In the genomic region with DNA sequence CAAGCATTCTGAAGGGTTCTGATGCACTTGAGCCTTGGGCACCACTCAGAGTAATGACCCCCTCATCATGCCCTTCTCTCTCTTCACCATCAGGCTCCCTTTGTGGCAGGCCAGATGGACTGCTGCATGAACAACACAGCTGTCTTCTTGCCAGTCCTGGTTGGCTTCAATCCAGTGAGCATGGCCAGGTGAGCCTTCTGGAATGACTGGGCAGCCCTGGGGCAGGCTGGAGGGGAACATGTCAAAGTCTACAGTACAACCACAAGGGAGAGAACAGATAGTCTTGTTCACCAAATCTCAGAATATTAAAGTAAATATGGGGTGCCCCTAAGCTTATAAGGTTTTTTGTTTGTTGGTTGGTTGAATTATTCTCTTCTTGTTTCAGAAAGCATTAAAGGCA, we compare ENCODE assay signal across 27 cellular contexts. TPM values are rescaled to one million over a fixed set of nuclear protein-coding genes. Genes with fewer than 3 reads are reported as not detected.
DNase-seq lines count a peak whose midpoint lies in the region; ATAC-seq, FAIRE-seq and TF ChIP-seq lines count a peak whose summit lies in the region.
"Had no signal": no experiment of that assay in that cellular context is flagged by ENCODE, and none has a peak within 500 bp of the region (broad histone marks: within the 10 kb centered on the region; RNA-seq: fewer than 3 reads in every experiment).

No MANE protein-coding gene starts in this region.

- in situ Hi-C loops in HepG2 (cut with HindIII; ENCODE audit: extremely low pct_ligation_motif_present, low pct_unique_long_range_greater_than_20kb): no loop called here

- FAIRE-seq in HepG2 (lab: Jason Lieb, UNC): no peak
- FAIRE-seq: GM12878, islet of Langerhans had no signal

- TF ChIP-seq POLR2A in HepG2 (IDR thresholded peaks at IDR 0.05; ENCODE audit: insufficient read depth in 1 of 2, low read depth in 2 of 2, low read length in 2 of 2): no peak
- no peak for TF ChIP-seq POLR2A in GM18505 (IDR thresholded peaks at IDR 0.05; ENCODE audit: borderline replicate concordance, extremely low read depth, insufficient read depth, insufficient read length)

- H3K79me2 ChIP-seq in HepG2 (ENCODE audit: insufficient read depth, low read length) (no peaks in the 10 kb centered on the region), PC-3 (ENCODE audit: low read length) (no peaks in the 10 kb centered on the region)

- H3K4me2 ChIP-seq in HepG2 (ENCODE audit: low read depth, low read length) (no peak overlapping the region), PC-3 (ENCODE audit: low read length) (no peak overlapping the region)

- H3K27me3 Mint-ChIP-seq in activated CD4-positive, alpha-beta T cell treated with anti-CD3 and anti-CD28 coated beads for 36 hours: peaks cover 19% of the 10 kb centered on the region

- no peak overlapping the region for H3K27ac Mint-ChIP-seq in activated CD4-positive, alpha-beta T cell treated with anti-CD3 and anti-CD28 coated beads for 36 hours
- H3K27ac Mint-ChIP-seq: T-helper 17 cell had no signal

- H3K27ac ChIP-seq in liver (ENCODE audit: low read depth in 1 of 2, low read length in 2 of 2): peak overlapping the region; percentile 12 to 52
- no peak overlapping the region for H3K27ac ChIP-seq in HepG2 (ENCODE audit: extremely low read length, insufficient read depth, low read length)
- no peak overlapping the region for H3K27ac ChIP-seq in PC-3 (ENCODE audit: low read length)
- no peak overlapping the region for H3K27ac ChIP-seq in foreskin keratinocyte
- no peak overlapping the region for H3K27ac ChIP-seq in caudate nucleus (ENCODE audit: low read depth, low read length)
- H3K27ac ChIP-seq: right atrium auricular region, vagina, WERI-Rb-1 had no signal

- H3K9me3 ChIP-seq in liver (ENCODE audit: control insufficient read depth in 4 of 4, low read length in 3 of 4) (no peaks in the 10 kb centered on the region), HepG2 (ENCODE audit: low read length) (no peaks in the 10 kb centered on the region), PC-3 (ENCODE audit: low read length) (no peaks in the 10 kb centered on the region)
- H3K9me3 ChIP-seq: right atrium auricular region, vagina had no signal

- H3K4me1 ChIP-seq in liver (ENCODE audit: control insufficient read depth in 4 of 4, insufficient read depth in 4 of 4, low read length in 3 of 4) (peaks cover 10 to 51% (median 39%) of the 10 kb centered on the region in 4 donors), HepG2 (ENCODE audit: insufficient read depth, low read length) (peaks cover 45% of the 10 kb centered on the region), PC-3 (ENCODE audit: insufficient read depth, low read length) (no peaks in the 10 kb centered on the region), foreskin keratinocyte (no peaks in the 10 kb centered on the region)
- H3K4me1 ChIP-seq: vagina had no signal

- no peaks in the 10 kb centered on the region for H3K27me3 ChIP-seq in liver (ENCODE audit: control insufficient read depth in 4 of 4, insufficient read depth in 4 of 4, low read length in 3 of 4)
- H3K27me3 ChIP-seq in HepG2 (ENCODE audit: control insufficient read depth in 1 of 2, insufficient read depth in 2 of 2, low read length in 2 of 2): no peaks in the 10 kb centered on the region
- no peaks in the 10 kb centered on the region for H3K27me3 ChIP-seq in PC-3 (ENCODE audit: low read length)
- H3K27me3 ChIP-seq in foreskin keratinocyte: no peaks in the 10 kb centered on the region
- H3K27me3 ChIP-seq: right atrium auricular region, vagina had no signal

- intact Hi-C loops in HepG2 (cut with micrococcal nuclease; ENCODE audit: unreplicated experiment) (no loop called here), PC-3 (cut with micrococcal nuclease) (no loop called here)
- intact Hi-C loops in activated CD4-positive, alpha-beta T cell treated with anti-CD3 and anti-CD28 coated beads for 36 hours (cut with DNase I, micrococcal nuclease): no loop called here

- H3F3A ChIP-seq in PC-3 (ENCODE audit: low read length, unreplicated experiment): no peaks in the 10 kb centered on the region

- DNase-seq in HepG2 (ENCODE audit: low spot score) (no peak), PC-3 (peak; percentile 68), foreskin keratinocyte (peak in 1 of 2 donors; percentile 62), caudate nucleus (lab: John Stamatoyannopoulos, UW) (no peak)
- DNase-seq in stimulated activated CD4-positive, alpha-beta T cell treated with anti-CD3 and anti-CD28 coated beads, Interleukin-2, amount 100 ng/mL, for 24 hours: no peak
- no peak for DNase-seq in activated CD4-positive, alpha-beta T cell treated with anti-CD3 and anti-CD28 coated beads for 36 hours
- DNase-seq: activated CD4-positive, alpha-beta T cell treated with anti-CD3 and anti-CD28 coated beads, Interleukin-2, amount 50 U/mL, for 4 hours; activated gamma-delta T cell; C1 segment of cervical spinal cord; dermis blood vessel endothelial cell; hypothalamus; IMR-90; NCI-H510A; occipital lobe; T-helper 17 cell; WERI-Rb-1 had no signal

- ATAC-seq in HepG2: no peak
- ATAC-seq in PC-3: no peak
- ATAC-seq in foreskin keratinocyte: peak; percentile 34
- ATAC-seq in GM18505 (IDR thresholded peaks at IDR 0.05; ENCODE audit: unreplicated experiment): no peak
- no peak for ATAC-seq in activated CD4-positive, alpha-beta T cell treated with anti-CD3 and anti-CD28 coated beads for 36 hours
- ATAC-seq: GM12878, T-helper 17 cell had no signal

- TF ChIP-seq EP300 in HepG2 (IDR thresholded peaks at IDR 0.05; ENCODE audit: low read depth in 2 of 2, low read length in 2 of 2): no peak
- no peak for TF ChIP-seq EP300 in HepG2 (CRISPR knock-in tag; IDR thresholded peaks at IDR 0.05; ENCODE audit: borderline replicate concordance)

- no peaks in the 10 kb centered on the region for H3K4me1 Mint-ChIP-seq in activated CD4-positive, alpha-beta T cell treated with anti-CD3 and anti-CD28 coated beads for 36 hours

- TF ChIP-seq CTCF in liver (IDR thresholded peaks at IDR 0.05; ENCODE audit: low read depth, low read length, missing input control) (no peak), HepG2 (CRISPR knock-in tag; IDR thresholded peaks at IDR 0.05) (no peak), PC-3 (conservative IDR thresholded peaks at IDR 0.05; ENCODE audit: low read depth, low read length) (no peak), foreskin keratinocyte (conservative IDR thresholded peaks at IDR 0.05) (no peak)

- H4K20me1 ChIP-seq in HepG2 (ENCODE audit: insufficient read depth, low read length): no peaks in the 10 kb centered on the region
- no peaks in the 10 kb centered on the region for H4K20me1 ChIP-seq in PC-3 (ENCODE audit: low read length)

- BruUV-seq in HepG2 (replicated peaks; lab: Mats Ljungman, UMichigan) (no TSS peak), PC-3 (replicated peaks; lab: Mats Ljungman, UMichigan) (no TSS peak)

- no peaks in the 10 kb centered on the region for H3K9me2 ChIP-seq in PC-3 (replicated peaks; ENCODE audit: low read length)

- H3K9ac ChIP-seq in liver (ENCODE audit: low read depth in 1 of 2, low read length in 2 of 2): no peak overlapping the region
- H3K9ac ChIP-seq in HepG2 (ENCODE audit: insufficient read depth, low read depth, low read length): no peak overlapping the region
- no peak overlapping the region for H3K9ac ChIP-seq in PC-3 (ENCODE audit: low read length)

- CTCF ChIA-PET in HepG2 (lab: Yijun Ruan, JAX; ENCODE audit: low intra/inter-chr PET ratio, low total read pairs) (no interaction called here), PC-3 (lab: Charles Lee) (no interaction called here)
- CTCF ChIA-PET in activated CD4-positive, alpha-beta T cell treated with anti-CD3 and anti-CD28 coated beads for 36 hours (lab: Charles Lee): interaction anchor here (0.6 kb wide), 2 partner anchors 58 to 180 kb away, joined by 3 read pairs; no protein-coding TSS in a partner anchor

- peak; percentile 42 to 53 for TF ChIP-seq RAD21 in liver (IDR thresholded peaks at IDR 0.05)
- TF ChIP-seq RAD21 in HepG2 (CRISPR knock-in tag; IDR thresholded peaks at IDR 0.05): no peak

- H3K4me3 Mint-ChIP-seq in activated CD4-positive, alpha-beta T cell treated with anti-CD3 and anti-CD28 coated beads for 36 hours: no peak overlapping the region
- H3K4me3 Mint-ChIP-seq: T-helper 17 cell had no signal

- H3K9me3 Mint-ChIP-seq in activated CD4-positive, alpha-beta T cell treated with anti-CD3 and anti-CD28 coated beads for 36 hours (ENCODE audit: low read depth): no peaks in the 10 kb centered on the region

- POLR2A ChIA-PET in HepG2 (lab: Yijun Ruan, JAX): no interaction called here
- POLR2A ChIA-PET in PC-3 (lab: Charles Lee; ENCODE audit: unreplicated experiment): no interaction called here
- POLR2A ChIA-PET in activated CD4-positive, alpha-beta T cell treated with anti-CD3 and anti-CD28 coated beads for 36 hours (lab: Charles Lee): no interaction called here

- peaks cover 0 to 34% (median 12%) of the 10 kb centered on the region in 4 donors for H3K36me3 ChIP-seq in liver (ENCODE audit: control insufficient read depth in 4 of 4, insufficient read depth in 3 of 4, low read depth in 1 of 4, low read length in 3 of 4)
- H3K36me3 ChIP-seq in HepG2 (replicated peaks in 1 of 2; ENCODE audit: control insufficient read depth in 1 of 2, insufficient read depth in 2 of 2, low read length in 2 of 2): no peaks in the 10 kb centered on the region
- H3K36me3 ChIP-seq in PC-3 (ENCODE audit: low read depth, low read length): no peaks in the 10 kb centered on the region
- H3K36me3 ChIP-seq: right atrium auricular region, vagina, WERI-Rb-1 had no signal

- no peaks in the 10 kb centered on the region for H3K36me3 Mint-ChIP-seq in activated CD4-positive, alpha-beta T cell treated with anti-CD3 and anti-CD28 coated beads for 36 hours (ENCODE audit: low read depth)

- H3K4me3 ChIP-seq in liver (ENCODE audit: low read depth in 1 of 3, low read length in 3 of 3) (no peak overlapping the region), HepG2 (replicated peaks in 1 of 3; ENCODE audit: insufficient read depth in 1 of 3, low read depth in 2 of 3, low read length in 3 of 3) (no peak overlapping the region), PC-3 (ENCODE audit: low read length) (no peak overlapping the region)
- H3K4me3 ChIP-seq: GM12878, right atrium auricular region, vagina had no signal

- H2AFZ ChIP-seq in HepG2 (ENCODE audit: low read length) (no peak overlapping the region), PC-3 (ENCODE audit: low read length) (no peak overlapping the region)

RNA-seq across cellular contexts. Expression of a gene that starts 4.4 kb away (rescaled TPM):
- total RNA-seq in liver (100 to 1,000 TPM in 1 of 2 donors, 1 to 10 TPM in 1; 9.6 to 173 TPM), HepG2 (2016; rRNA removed; fragmentation: Illumina TruSeq; extraction: Trizol) (6.9 and 15.2 TPM in 2 replicates), PC-3 (2014; rRNA removed) (not detected in 2 replicates), foreskin keratinocyte (not detected in 2 replicates)
- polyA plus RNA-seq in liver (10 to 100 TPM; 71.0 to 87.8 TPM), HepG2 (2011; rRNA removed) (48.3 and 74.5 TPM in 2 replicates), foreskin keratinocyte (0.13 TPM in 1 of 2 replicates, not detected in the other)
- 3.2 and 3.7 TPM in 2 replicates for total RNA-seq in HepG2 (2016; cell fraction: cytosol; rRNA removed; fragmentation: Illumina TruSeq; extraction: Trizol; ENCODE audit: low read depth)
- 6.0 and 16.1 TPM in 2 replicates for total RNA-seq in HepG2 (2016; cell fraction: insoluble cytoplasmic fraction; rRNA removed; fragmentation: Illumina TruSeq; extraction: Trizol)
- total RNA-seq in HepG2 (2016; cell fraction: membrane; rRNA removed; fragmentation: Illumina TruSeq; extraction: Trizol): 2.4 and 3.5 TPM in 2 replicates
- 29.2 and 33.6 TPM in 2 replicates for total RNA-seq in HepG2 (2016; cell fraction: nucleus; rRNA removed; fragmentation: Illumina TruSeq; extraction: Trizol)
- polyA plus RNA-seq in HepG2 (2011; cell fraction: cytosol; rRNA removed): 11.2 and 16.4 TPM in 2 replicates
- 238 and 360 TPM in 2 replicates for polyA plus RNA-seq in HepG2 (2011; cell fraction: nucleus; rRNA removed)
- polyA plus RNA-seq in HepG2 (2012): 66.0 and 71.4 TPM in 2 replicates
- 0.67 and 0.96 TPM in 2 replicates for polyA plus RNA-seq in HepG2 (2016; cell fraction: cytosol; fragmentation: Illumina TruSeq; extraction: Trizol; ENCODE audit: low read depth)
- 3.8 and 5.0 TPM in 2 replicates for polyA plus RNA-seq in HepG2 (2016; cell fraction: insoluble cytoplasmic fraction; fragmentation: Illumina TruSeq; extraction: Trizol; ENCODE audit: low read depth)
- polyA plus RNA-seq in HepG2 (2016; cell fraction: membrane; fragmentation: Illumina TruSeq; extraction: Trizol; ENCODE audit: low read depth): 1.5 and 1.7 TPM in 2 replicates
- 68.5 and 72.0 TPM in 2 replicates for polyA plus RNA-seq in HepG2 (2016; cell fraction: nucleus; fragmentation: Illumina TruSeq; extraction: Trizol; ENCODE audit: insufficient read depth, low read depth)
- 30.6 TPM in 1 of 2 replicates, not detected in the other for polyA minus RNA-seq in HepG2 (2011; rRNA and poly(A)+ RNA removed; ENCODE audit: low replicate concordance)
- polyA minus RNA-seq in HepG2 (2011; cell fraction: cytosol; rRNA and poly(A)+ RNA removed): 1.9 and 7.5 TPM in 2 replicates
- 88.6 and 140 TPM in 2 replicates for polyA minus RNA-seq in HepG2 (2011; cell fraction: nucleus; rRNA and poly(A)+ RNA removed)
- total RNA-seq in activated CD4-positive, alpha-beta T cell treated with anti-CD3 and anti-CD28 coated beads for 36 hours: not detected
- total RNA-seq: fibroblast of villous mesenchyme, GM12878, H4, lung microvascular endothelial cell, OCI-LY7, SK-MEL-5, T-helper 17 cell had no signal
- polyA plus RNA-seq: GM12878 had no signal

RNA-seq across cellular contexts. Expression of a gene that starts 6.0 kb away (rescaled TPM):
- total RNA-seq in liver: 10 to 100 TPM; 11.4 to 51.0 TPM
- polyA plus RNA-seq in liver: 100 to 1,000 TPM in 1 of 2 donors, 10 to 100 TPM in 1; 32.6 to 165 TPM
- total RNA-seq in HepG2 (2016; rRNA removed; fragmentation: Illumina TruSeq; extraction: Trizol): 7.4 and 9.0 TPM in 2 replicates
- total RNA-seq in HepG2 (2016; cell fraction: cytosol; rRNA removed; fragmentation: Illumina TruSeq; extraction: Trizol; ENCODE audit: low read depth): 18.3 and 18.6 TPM in 2 replicates
- total RNA-seq in HepG2 (2016; cell fraction: insoluble cytoplasmic fraction; rRNA removed; fragmentation: Illumina TruSeq; extraction: Trizol): 6.4 and 9.4 TPM in 2 replicates
- 24.1 and 26.9 TPM in 2 replicates for total RNA-seq in HepG2 (2016; cell fraction: membrane; rRNA removed; fragmentation: Illumina TruSeq; extraction: Trizol)
- 4.9 and 6.0 TPM in 2 replicates for total RNA-seq in HepG2 (2016; cell fraction: nucleus; rRNA removed; fragmentation: Illumina TruSeq; extraction: Trizol)
- 17.4 and 26.3 TPM in 2 replicates for polyA plus RNA-seq in HepG2 (2011; rRNA removed)
- polyA plus RNA-seq in HepG2 (2011; cell fraction: cytosol; rRNA removed): 18.5 and 21.7 TPM in 2 replicates
- polyA plus RNA-seq in HepG2 (2011; cell fraction: nucleus; rRNA removed): 25.5 and 37.4 TPM in 2 replicates
- polyA plus RNA-seq in HepG2 (2012): 11.2 and 21.4 TPM in 2 replicates
- 25.4 and 28.1 TPM in 2 replicates for polyA plus RNA-seq in HepG2 (2016; cell fraction: cytosol; fragmentation: Illumina TruSeq; extraction: Trizol; ENCODE audit: low read depth)
- 8.3 and 8.5 TPM in 2 replicates for polyA plus RNA-seq in HepG2 (2016; cell fraction: insoluble cytoplasmic fraction; fragmentation: Illumina TruSeq; extraction: Trizol; ENCODE audit: low read depth)
- polyA plus RNA-seq in HepG2 (2016; cell fraction: membrane; fragmentation: Illumina TruSeq; extraction: Trizol; ENCODE audit: low read depth): 27.4 and 30.5 TPM in 2 replicates
- 11.5 and 13.8 TPM in 2 replicates for polyA plus RNA-seq in HepG2 (2016; cell fraction: nucleus; fragmentation: Illumina TruSeq; extraction: Trizol; ENCODE audit: insufficient read depth, low read depth)
- 27.7 TPM in 1 of 2 replicates, not detected in the other for polyA minus RNA-seq in HepG2 (2011; rRNA and poly(A)+ RNA removed; ENCODE audit: low replicate concordance)
- polyA minus RNA-seq in HepG2 (2011; cell fraction: cytosol; rRNA and poly(A)+ RNA removed): 6.4 and 7.1 TPM in 2 replicates
- 4.5 and 10.4 TPM in 2 replicates for polyA minus RNA-seq in HepG2 (2011; cell fraction: nucleus; rRNA and poly(A)+ RNA removed)
- 1.7 and 4.7 TPM in 2 replicates for total RNA-seq in PC-3 (2014; rRNA removed)
- total RNA-seq in foreskin keratinocyte: 13.4 and 21.5 TPM in 2 replicates
- 15.8 and 23.7 TPM in 2 replicates for polyA plus RNA-seq in foreskin keratinocyte
- not detected for total RNA-seq in activated CD4-positive, alpha-beta T cell treated with anti-CD3 and anti-CD28 coated beads for 36 hours
- total RNA-seq: OCI-LY7, T-helper 17 cell had no signal
- polyA plus RNA-seq: GM12878 had no signal

RNA-seq across cellular contexts. Expression of a gene that starts 11.5 kb away (rescaled TPM):
- total RNA-seq in liver: 1 to 10 TPM; 9.7 to 9.8 TPM
- polyA plus RNA-seq in liver: 1 to 10 TPM; 2.6 to 2.9 TPM
- total RNA-seq in HepG2 (2016; rRNA removed; fragmentation: Illumina TruSeq; extraction: Trizol): 17.0 and 21.6 TPM in 2 replicates
- 5.1 and 5.9 TPM in 2 replicates for total RNA-seq in HepG2 (2016; cell fraction: cytosol; rRNA removed; fragmentation: Illumina TruSeq; extraction: Trizol; ENCODE audit: low read depth)
- 15.4 and 22.8 TPM in 2 replicates for total RNA-seq in HepG2 (2016; cell fraction: insoluble cytoplasmic fraction; rRNA removed; fragmentation: Illumina TruSeq; extraction: Trizol)
- 4.1 and 7.4 TPM in 2 replicates for total RNA-seq in HepG2 (2016; cell fraction: membrane; rRNA removed; fragmentation: Illumina TruSeq; extraction: Trizol)
- 24.2 and 27.6 TPM in 2 replicates for total RNA-seq in HepG2 (2016; cell fraction: nucleus; rRNA removed; fragmentation: Illumina TruSeq; extraction: Trizol)
- 30.7 and 35.7 TPM in 2 replicates for polyA plus RNA-seq in HepG2 (2011; rRNA removed)
- polyA plus RNA-seq in HepG2 (2011; cell fraction: cytosol; rRNA removed): 11.2 and 12.0 TPM in 2 replicates
- 122 and 159 TPM in 2 replicates for polyA plus RNA-seq in HepG2 (2011; cell fraction: nucleus; rRNA removed)
- polyA plus RNA-seq in HepG2 (2012): 21.4 and 26.2 TPM in 2 replicates
- polyA plus RNA-seq in HepG2 (2016; cell fraction: cytosol; fragmentation: Illumina TruSeq; extraction: Trizol; ENCODE audit: low read depth): 0.88 and 1.3 TPM in 2 replicates
- polyA plus RNA-seq in HepG2 (2016; cell fraction: insoluble cytoplasmic fraction; fragmentation: Illumina TruSeq; extraction: Trizol; ENCODE audit: low read depth): 8.0 and 8.4 TPM in 2 replicates
- 2.2 and 2.6 TPM in 2 replicates for polyA plus RNA-seq in HepG2 (2016; cell fraction: membrane; fragmentation: Illumina TruSeq; extraction: Trizol; ENCODE audit: low read depth)
- 41.9 and 42.9 TPM in 2 replicates for polyA plus RNA-seq in HepG2 (2016; cell fraction: nucleus; fragmentation: Illumina TruSeq; extraction: Trizol; ENCODE audit: insufficient read depth, low read depth)
- polyA minus RNA-seq in HepG2 (2011; rRNA and poly(A)+ RNA removed; ENCODE audit: low replicate concordance): 30.2 and 40.9 TPM in 2 replicates
- polyA minus RNA-seq in HepG2 (2011; cell fraction: cytosol; rRNA and poly(A)+ RNA removed): 8.0 and 9.8 TPM in 2 replicates
- polyA minus RNA-seq in HepG2 (2011; cell fraction: nucleus; rRNA and poly(A)+ RNA removed): 76.2 and 89.9 TPM in 2 replicates
- 12.8 and 22.9 TPM in 2 replicates for total RNA-seq in PC-3 (2014; rRNA removed)
- total RNA-seq in foreskin keratinocyte: 10.6 and 14.6 TPM in 2 replicates
- polyA plus RNA-seq in foreskin keratinocyte: 10.9 and 11.6 TPM in 2 replicates
- total RNA-seq in activated CD4-positive, alpha-beta T cell treated with anti-CD3 and anti-CD28 coated beads for 36 hours: 1 to 10 TPM; 8.7 TPM

RNA-seq across cellular contexts. Expression of a gene that starts 58.9 kb away (rescaled TPM):
- 1 to 10 TPM; 1.8 to 2.8 TPM for total RNA-seq in liver
- 10 to 100 TPM in 1 of 2 donors, 1 to 10 TPM in 1; 6.7 to 12.7 TPM for polyA plus RNA-seq in liver
- total RNA-seq in HepG2 (2016; rRNA removed; fragmentation: Illumina TruSeq; extraction: Trizol): 2.1 TPM in 1 of 2 replicates, not detected in the other
- not detected in 2 replicates for total RNA-seq in HepG2 (2016; cell fraction: cytosol; rRNA removed; fragmentation: Illumina TruSeq; extraction: Trizol; ENCODE audit: low read depth)
- total RNA-seq in HepG2 (2016; cell fraction: insoluble cytoplasmic fraction; rRNA removed; fragmentation: Illumina TruSeq; extraction: Trizol): 1.6 TPM in 1 of 2 replicates, not detected in the other
- total RNA-seq in HepG2 (2016; cell fraction: membrane; rRNA removed; fragmentation: Illumina TruSeq; extraction: Trizol): 0.28 and 0.31 TPM in 2 replicates
- total RNA-seq in HepG2 (2016; cell fraction: nucleus; rRNA removed; fragmentation: Illumina TruSeq; extraction: Trizol): 1.6 and 3.6 TPM in 2 replicates
- polyA plus RNA-seq in HepG2 (2011; rRNA removed): 4.5 and 5.6 TPM in 2 replicates
- polyA plus RNA-seq in HepG2 (2011; cell fraction: cytosol; rRNA removed): 0.64 and 0.94 TPM in 2 replicates
- polyA plus RNA-seq in HepG2 (2011; cell fraction: nucleus; rRNA removed): 57.5 and 78.7 TPM in 2 replicates
- 5.6 and 6.6 TPM in 2 replicates for polyA plus RNA-seq in HepG2 (2012)
- polyA plus RNA-seq in HepG2 (2016; cell fraction: cytosol; fragmentation: Illumina TruSeq; extraction: Trizol; ENCODE audit: low read depth): 0.34 and 0.46 TPM in 2 replicates
- 0.41 TPM in 1 of 2 replicates, not detected in the other for polyA plus RNA-seq in HepG2 (2016; cell fraction: insoluble cytoplasmic fraction; fragmentation: Illumina TruSeq; extraction: Trizol; ENCODE audit: low read depth)
- polyA plus RNA-seq in HepG2 (2016; cell fraction: membrane; fragmentation: Illumina TruSeq; extraction: Trizol; ENCODE audit: low read depth): 0.32 and 1.0 TPM in 2 replicates
- 12.5 and 13.4 TPM in 2 replicates for polyA plus RNA-seq in HepG2 (2016; cell fraction: nucleus; fragmentation: Illumina TruSeq; extraction: Trizol; ENCODE audit: insufficient read depth, low read depth)
- 0.77 and 4.4 TPM in 2 replicates for polyA minus RNA-seq in HepG2 (2011; rRNA and poly(A)+ RNA removed; ENCODE audit: low replicate concordance)
- polyA minus RNA-seq in HepG2 (2011; cell fraction: cytosol; rRNA and poly(A)+ RNA removed): not detected in 2 replicates
- 8.7 and 8.8 TPM in 2 replicates for polyA minus RNA-seq in HepG2 (2011; cell fraction: nucleus; rRNA and poly(A)+ RNA removed)
- total RNA-seq in PC-3 (2014; rRNA removed): 0.22 TPM in 1 of 2 replicates, not detected in the other
- 37.1 and 40.2 TPM in 2 replicates for total RNA-seq in foreskin keratinocyte
- 64.1 and 78.3 TPM in 2 replicates for polyA plus RNA-seq in foreskin keratinocyte
- 1 to 10 TPM; 4.7 to 5.9 TPM for total RNA-seq in activated CD4-positive, alpha-beta T cell treated with anti-CD3 and anti-CD28 coated beads for 36 hours
- total RNA-seq: fibroblast of villous mesenchyme, H4, IMR-90, lung microvascular endothelial cell, occipital lobe, SK-MEL-5 had no signal

Comparison
In these comparisons a context has a peak if more than half of its experiments do, and no peak if none do; other contexts are left out.
1. H3K27ac ChIP-seq: peak in liver (2 of 2); none in HepG2 (single experiment), PC-3 (single experiment), foreskin keratinocyte (single experiment) and caudate nucleus (single experiment).